ENCODE assay signal across 35 cellular contexts in the genomic region with DNA sequence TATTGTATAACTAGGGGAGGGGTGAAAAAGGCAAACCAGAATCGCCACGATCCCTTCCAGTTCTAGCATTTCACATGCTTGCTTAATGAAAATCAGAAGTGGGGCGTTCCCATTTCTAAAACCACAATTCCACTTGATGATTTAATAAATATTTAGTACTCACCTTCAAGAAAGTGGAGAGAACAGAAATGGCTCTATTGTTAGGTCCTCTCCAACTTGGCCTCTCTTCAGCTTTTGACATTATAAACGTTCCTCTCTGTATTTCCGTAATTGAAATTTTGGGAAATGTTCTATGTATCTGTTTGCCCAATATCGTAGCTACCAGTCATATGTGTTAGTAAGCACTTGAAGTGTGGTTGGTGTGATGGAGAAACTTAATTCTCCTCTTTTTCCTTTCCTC.
"Had no signal": no experiment of that assay in that cellular context is flagged by ENCODE, and none has a peak within 500 bp of the region (broad histone marks: within the 10 kb centered on the region; RNA-seq: fewer than 3 reads in every experiment).

No MANE protein-coding gene starts in this region.

- H3K4me2 ChIP-seq: KMS-11 had no signal

- H3K27me3 ChIP-seq: MG63 had no signal

- H3K27ac ChIP-seq: KMS-11 had no signal

- H3K9ac ChIP-seq: KMS-11 had no signal

- H3K36me3 ChIP-seq: MG63 had no signal

- DNase-seq: Karpas-422, Kasumi-1, KBM-7, KG1, MG63, MM.1S, MV-4-11, NCI-H1048, NCI-H1092, NCI-H1092 treated with DMSO at 0.1 percent for 48 hours, NCI-H1105, NCI-H1105 treated with DMSO at 0.1 percent for 48 hours, NCI-H1417, NCI-H1417 treated with DMSO at 0.1 percent for 48 hours, NCI-H1436, NCI-H1436 treated with DMSO at 0.1 percent for 48 hours, NCI-H146, NCI-H1694, NCI-H1694 treated with DMSO at 0.1 percent for 48 hours, NCI-H187, NCI-H187 treated with DMSO at 0.1 percent for 48 hours, NCI-H1930, NCI-H2029, NCI-H2029 treated with DMSO at 0.1 percent for 48 hours, NCI-H2081, NCI-H2081 treated with DMSO at 0.1 percent for 48 hours, NCI-H2107, NCI-H2171, NCI-H2171 treated with DMSO at 0.1 percent for 48 hours, NCI-H2227 treated with DMSO at 0.1 percent for 48 hours, NCI-H226, NCI-H345, NCI-H446, NCI-H446 treated with DMSO at 0.1 percent for 48 hours had no signal

- H3K9me3 ChIP-seq: MG63 had no signal

- H3K4me3 ChIP-seq: MG63 had no signal
